8 cellular contexts compared by ENCODE assay signal in genomic region chr9:124852121-124852828, GRCh38. TPM values are rescaled to one million over a fixed set of nuclear protein-coding genes. Genes with fewer than 3 reads are reported as not detected.
DNase-seq lines count a peak whose midpoint lies in the region; ATAC-seq and TF ChIP-seq lines count a peak whose summit lies in the region.

No MANE protein-coding gene starts in this region.

- H3K36me3 Mint-ChIP-seq in activated naive CD4-positive, alpha-beta T cell treated with anti-CD3 and anti-CD28 coated beads, Interleukin-2, amount 50 U/mL, for 24 hours: no peaks in the 10 kb centered on the region

- H3K9ac ChIP-seq in mucosa of rectum (ENCODE audit: low read depth in 1 of 2, low read length in 2 of 2): peak overlapping the region; percentile 17 to 41

- peaks cover 13% of the 10 kb centered on the region for H3K4me1 Mint-ChIP-seq in activated naive CD4-positive, alpha-beta T cell treated with anti-CD3 and anti-CD28 coated beads, Interleukin-2, amount 50 U/mL, for 24 hours

- H3K27ac ChIP-seq in breast epithelium: peak overlapping the region in 1 of 2 donors; percentile 22
- no peak overlapping the region for H3K27ac ChIP-seq in mucosa of rectum (ENCODE audit: low read depth in 2 of 2, low read length in 2 of 2)
- H3K27ac ChIP-seq in upper lobe of right lung: no peak overlapping the region

- no peak for TF ChIP-seq CTCF in breast epithelium (IDR thresholded peaks at IDR 0.05)
- no peak for TF ChIP-seq CTCF in upper lobe of right lung (IDR thresholded peaks at IDR 0.05)

- no peaks in the 10 kb centered on the region for H3K27me3 ChIP-seq in breast epithelium
- no peaks in the 10 kb centered on the region for H3K27me3 ChIP-seq in mucosa of rectum (ENCODE audit: control insufficient read depth in 2 of 2, insufficient read depth in 2 of 2, low read length in 2 of 2)
- no peaks in the 10 kb centered on the region for H3K27me3 ChIP-seq in upper lobe of right lung
- H3K27me3 ChIP-seq in H7 (ENCODE audit: control insufficient read depth, insufficient read depth, low read length): peaks cover 1% of the 10 kb centered on the region; the same call in 1 of the 2 replicates

- H3K36me3 ChIP-seq in breast epithelium: no peaks in the 10 kb centered on the region
- H3K36me3 ChIP-seq in mucosa of rectum (ENCODE audit: control insufficient read depth in 2 of 2, insufficient read depth in 2 of 2, low read length in 2 of 2): peaks cover under 1 to 8% of the 10 kb centered on the region in 2 donors
- peaks cover 9% of the 10 kb centered on the region for H3K36me3 ChIP-seq in upper lobe of right lung
- H3K36me3 ChIP-seq in H7 (replicated peaks; ENCODE audit: control insufficient read depth, insufficient read depth, low read length): peaks cover 2% of the 10 kb centered on the region; the same call in 1 of the 2 replicates

- peaks cover 0 to 7% of the 10 kb centered on the region in 2 donors for H3K4me1 ChIP-seq in breast epithelium
- H3K4me1 ChIP-seq in mucosa of rectum (ENCODE audit: control insufficient read depth in 2 of 2, insufficient read depth in 2 of 2, low read length in 2 of 2): peaks cover 6 to 12% of the 10 kb centered on the region in 2 donors
- H3K4me1 ChIP-seq in upper lobe of right lung: peaks cover 9% of the 10 kb centered on the region

- DNase-seq in activated naive CD4-positive, alpha-beta T cell treated with anti-CD3 and anti-CD28 coated beads, Interleukin-2, amount 50 U/mL, for 16 hours: no peak
- DNase-seq in breast epithelium (ENCODE audit: low spot score in 2 of 2): no peak
- DNase-seq in upper lobe of right lung: no peak
- DNase-seq in H7: no peak

- peaks cover 8% of the 10 kb centered on the region for H3K27me3 Mint-ChIP-seq in activated naive CD4-positive, alpha-beta T cell treated with anti-CD3 and anti-CD28 coated beads, Interleukin-2, amount 50 U/mL, for 24 hours

- ATAC-seq in upper lobe of right lung (no peak), HG02840 (IDR thresholded peaks at IDR 0.05; ENCODE audit: low FRiP score, unreplicated experiment) (no peak), GM21515 (IDR thresholded peaks at IDR 0.05; ENCODE audit: unreplicated experiment) (no peak)

- H3K27ac Mint-ChIP-seq in activated naive CD4-positive, alpha-beta T cell treated with anti-CD3 and anti-CD28 coated beads, Interleukin-2, amount 50 U/mL, for 24 hours: peak overlapping the region; percentile 76

- H3K4me3 ChIP-seq in breast epithelium: peak overlapping the region in 2 of 3 donors; percentile 51 to 66
- H3K4me3 ChIP-seq in mucosa of rectum (ENCODE audit: low read length in 2 of 2): peak overlapping the region; percentile 60 to 69
- peak overlapping the region; percentile 42 for H3K4me3 ChIP-seq in upper lobe of right lung
- H3K4me3 ChIP-seq in H7 (ENCODE audit: insufficient read depth, low read depth, low read length): no peak overlapping the region

- no peak for TF ChIP-seq POLR2A in breast epithelium (IDR thresholded peaks at IDR 0.05)

- intact Hi-C loops in breast epithelium (cut with DNase I; ENCODE audit: low total_unique reads) (loop anchor here (2.0 kb wide), 1 partner anchor 79 kb away; no protein-coding TSS in a partner anchor), upper lobe of right lung (cut with DNase I) (loop anchor here (2.0 kb wide), 1 partner anchor 79 kb away; no protein-coding TSS in a partner anchor)

- no peaks in the 10 kb centered on the region for H3K9me3 ChIP-seq in breast epithelium
- H3K9me3 ChIP-seq in mucosa of rectum (ENCODE audit: control insufficient read depth in 2 of 2, low read length in 2 of 2): no peaks in the 10 kb centered on the region
- H3K9me3 ChIP-seq in upper lobe of right lung: no peaks in the 10 kb centered on the region

- peak overlapping the region; percentile 59 for H3K4me3 Mint-ChIP-seq in activated naive CD4-positive, alpha-beta T cell treated with anti-CD3 and anti-CD28 coated beads, Interleukin-2, amount 50 U/mL, for 24 hours

- no peaks in the 10 kb centered on the region for H3K9me3 Mint-ChIP-seq in activated naive CD4-positive, alpha-beta T cell treated with anti-CD3 and anti-CD28 coated beads, Interleukin-2, amount 50 U/mL, for 24 hours

RNA-seq across cellular contexts. Expression of gene WDR38, which starts 1.0 kb away (rescaled TPM):
- total RNA-seq in breast epithelium (under 1 TPM in 1 of 3 donors, not detected in 2; 0.33 TPM), upper lobe of right lung (not detected)
- total RNA-seq in H7 (2014; rRNA removed; shearing (Covaris generic)): not detected in 2 replicates

RNA-seq across cellular contexts. Expression of gene RPL35, which starts 9.5 kb away (rescaled TPM):
- 1,000 to 10,000 TPM; 2,475 to 3,579 (median 2,566) TPM for total RNA-seq in breast epithelium
- 794 TPM for total RNA-seq in upper lobe of right lung
- 2,762 and 3,564 TPM in 2 replicates for total RNA-seq in H7 (2014; rRNA removed; shearing (Covaris generic))

RNA-seq across cellular contexts. Expression of gene ARPC5L, which starts 9.7 kb away (rescaled TPM):
- total RNA-seq in breast epithelium (10 to 100 TPM; 12.5 to 25.6 (median 22.0) TPM), upper lobe of right lung (42.1 TPM)
- total RNA-seq in H7 (2014; rRNA removed; shearing (Covaris generic)): 34.5 and 42.4 TPM in 2 replicates
